ENCODE assay signal across 32 cellular contexts in genomic region chr6:43119456-43119855, GRCh38. TPM values are rescaled to one million over a fixed set of nuclear protein-coding genes. Genes with fewer than 3 reads are reported as not detected.
DNase-seq lines count a peak whose midpoint lies in the region; ATAC-seq, FAIRE-seq and TF ChIP-seq lines count a peak whose summit lies in the region.
"Had no signal": no experiment of that assay in that cellular context is flagged by ENCODE, and none has a peak within 500 bp of the region (broad histone marks: within the 10 kb centered on the region; RNA-seq: fewer than 3 reads in every experiment).

No MANE protein-coding gene starts in this region.

- peaks cover 59% of the 10 kb centered on the region for H3K4me1 Mint-ChIP-seq in glutamatergic neuron (ENCODE audit: low read depth, unreplicated experiment)
- H3K4me1 Mint-ChIP-seq: activated naive CD8-positive, alpha-beta T cell treated with anti-CD3 and anti-CD28 coated beads, Interleukin-2, amount 50 U/mL, for 24 hours had no signal

- WGBS in HepG2 (ENCODE audit: low lambda C conversion rate) = 96% methylated on average over 4 of the region's 4 CpGs
- WGBS in right lobe of liver (ENCODE audit: insufficient coverage, low coverage, low lambda C conversion rate, missing lambda C conversion rate) = 70% methylated on average over 2 of the region's 4 CpGs
- no CpG with 5 or more reads among the region's 4 CpGs for WGBS in trophoblast cell (ENCODE audit: extremely low coverage, insufficient coverage, insufficient read length)
- WGBS in sigmoid colon, 2 donors = 75 to 77% methylated on average over 4 of the region's 4 CpGs

- intact Hi-C loops in HepG2 (cut with micrococcal nuclease; ENCODE audit: unreplicated experiment) (no loop called here), right lobe of liver (cut with DNase I) (no loop called here), sigmoid colon (cut with DNase I) (no loop called here)

- no peaks in the 10 kb centered on the region for H4K20me1 ChIP-seq in HepG2 (ENCODE audit: insufficient read depth, low read length)

- peak overlapping the region; percentile 70 for H3K18ac ChIP-seq in trophoblast cell (ENCODE audit: low read length)

- H3K27ac ChIP-seq in HepG2 (ENCODE audit: extremely low read length, insufficient read depth, low read length) (no peak overlapping the region), right lobe of liver (no peak overlapping the region), trophoblast cell (ENCODE audit: low read depth, low read length) (peak overlapping the region; percentile 58), sigmoid colon (no peak overlapping the region)
- H3K27ac ChIP-seq: foreskin keratinocyte, heart right ventricle, lower lobe of right lung, parathyroid adenoma, right atrium auricular region, thyroid gland had no signal

- peak overlapping the region; percentile 41 for H3K14ac ChIP-seq in trophoblast cell (ENCODE audit: low read length)

- in situ Hi-C loops in HepG2 (cut with HindIII; ENCODE audit: extremely low pct_ligation_motif_present, low pct_unique_long_range_greater_than_20kb) (no loop called here), KBM-7 (cut with MboI; ENCODE audit: low pct_unique_long_range_greater_than_20kb, low sequenced_read_pairs) (no loop called here)

- no TSS peak for BruUV-seq in HepG2 (replicated peaks; lab: Mats Ljungman, UMichigan)

- H2BK120ac ChIP-seq in trophoblast cell (ENCODE audit: insufficient read depth, low read length, poor library complexity) = peak overlapping the region; percentile 29

- H3K36me3 Mint-ChIP-seq in glutamatergic neuron (ENCODE audit: unreplicated experiment) = no peaks in the 10 kb centered on the region
- H3K36me3 Mint-ChIP-seq: CD14-positive monocyte had no signal

- peak overlapping the region; percentile 91 for H3K27ac Mint-ChIP-seq in glutamatergic neuron (ENCODE audit: unreplicated experiment)
- H3K27ac Mint-ChIP-seq: activated naive CD8-positive, alpha-beta T cell treated with anti-CD3 and anti-CD28 coated beads, Interleukin-2, amount 50 U/mL, for 24 hours; activated T-cell treated with anti-CD3 and anti-CD28 coated beads, Interleukin-2, amount 50 U/mL, for 72 hours; CD14-positive monocyte; dendritic cell treated with granulocyte-macrophage colony-stimulating factor and Interleukin-4, amounts not matched to agents 40 ng/mL and 50 ng/mL, for 4 days had no signal

- no peak for DNase-seq in HepG2 (ENCODE audit: low spot score)
- no peak for DNase-seq in right lobe of liver
- DNase-seq in glutamatergic neuron = no peak
- no peak for DNase-seq in trophoblast cell
- no peak for DNase-seq in GM10248 (ENCODE audit: extremely low spot score)
- no peak for DNase-seq in KBM-7
- no peak for DNase-seq in sigmoid colon
- DNase-seq: activated CD4-positive, alpha-beta T cell treated with anti-CD3 and anti-CD28 coated beads, Interleukin-2, amount 50 U/mL, for 4 hours; activated naive CD4-positive, alpha-beta T cell; activated naive CD8-positive, alpha-beta T cell treated with anti-CD3 and anti-CD28 coated beads, Interleukin-2, amount 50 U/mL, for 24 hours; activated T-cell treated with anti-CD3 and anti-CD28 coated beads, Interleukin-2, amount 50 U/mL, for 72 hours; Calu3; central memory CD4-positive, alpha-beta T cell; DMS79; foreskin keratinocyte; GDM1; heart right ventricle; lower lobe of right lung; NCI-H1092; NCI-H1930; NCI-H526; stimulated activated CD8-positive, alpha-beta memory T cell treated with anti-CD3 and anti-CD28 coated beads, Interleukin-4, amount 100 ng/mL, for 48 hours; T-helper 2 cell; thyroid gland had no signal

- H3K4me1 ChIP-seq in HepG2 (ENCODE audit: insufficient read depth, low read length) (peaks cover 33% of the 10 kb centered on the region), right lobe of liver (no peaks in the 10 kb centered on the region), trophoblast cell (ENCODE audit: control insufficient read depth in 1 of 2, insufficient read depth in 2 of 2, low read length in 2 of 2) (peaks cover 56 to 63% of the 10 kb centered on the region in 2 experiments), sigmoid colon (peaks cover 0 to 12% (median 6%) of the 10 kb centered on the region in 4 donors)
- H3K4me1 ChIP-seq: parathyroid adenoma, thyroid gland had no signal

- no peaks in the 10 kb centered on the region for H3K9me3 ChIP-seq in HepG2 (ENCODE audit: low read length)
- no peaks in the 10 kb centered on the region for H3K9me3 ChIP-seq in right lobe of liver
- no peaks in the 10 kb centered on the region for H3K9me3 ChIP-seq in trophoblast cell (ENCODE audit: insufficient read depth, low read depth, low read length)
- no peaks in the 10 kb centered on the region for H3K9me3 ChIP-seq in sigmoid colon
- H3K9me3 ChIP-seq: heart right ventricle, lower lobe of right lung, right atrium auricular region, thyroid gland had no signal

- peaks cover 65% of the 10 kb centered on the region for H3K79me1 ChIP-seq in trophoblast cell (ENCODE audit: low read length)

- peaks cover 40% of the 10 kb centered on the region for H3K79me2 ChIP-seq in HepG2 (ENCODE audit: insufficient read depth, low read length)
- peaks cover 42% of the 10 kb centered on the region for H3K79me2 ChIP-seq in trophoblast cell (ENCODE audit: control insufficient read depth, insufficient read depth, low read length, poor library complexity)

- no peaks in the 10 kb centered on the region for H3K36me3 ChIP-seq in HepG2 (replicated peaks in 1 of 2; ENCODE audit: control insufficient read depth in 1 of 2, insufficient read depth in 2 of 2, low read length in 2 of 2)
- H3K36me3 ChIP-seq in right lobe of liver = no peaks in the 10 kb centered on the region
- peaks cover 0 to 3% of the 10 kb centered on the region in 2 experiments for H3K36me3 ChIP-seq in trophoblast cell (ENCODE audit: control insufficient read depth in 1 of 2, insufficient read depth in 2 of 2, low read length in 2 of 2)
- H3K36me3 ChIP-seq in sigmoid colon = no peaks in the 10 kb centered on the region
- H3K36me3 ChIP-seq: heart right ventricle, lower lobe of right lung, right atrium auricular region, thyroid gland had no signal

- peak overlapping the region; percentile 13 for H2AK5ac ChIP-seq in trophoblast cell (ENCODE audit: low read length)

- no peak overlapping the region for H3K4me3 ChIP-seq in HepG2 (replicated peaks in 1 of 3; ENCODE audit: insufficient read depth in 1 of 3, low read depth in 2 of 3, low read length in 3 of 3)
- no peak overlapping the region for H3K4me3 ChIP-seq in right lobe of liver
- H3K4me3 ChIP-seq in trophoblast cell (ENCODE audit: low read depth, low read length) = no peak overlapping the region
- no peak overlapping the region for H3K4me3 ChIP-seq in sigmoid colon
- H3K4me3 ChIP-seq: heart right ventricle, lower lobe of right lung, right atrium auricular region, thyroid gland had no signal

- peak overlapping the region; percentile 54 for H4K8ac ChIP-seq in trophoblast cell (ENCODE audit: low read depth, low read length)

- ATAC-seq in HepG2 (no peak), right lobe of liver (no peak), GM19463 (IDR thresholded peaks at IDR 0.05; ENCODE audit: unreplicated experiment) (no peak)
- ATAC-seq: activated CD4-positive, CD25-positive, alpha-beta regulatory T cell treated with anti-CD3 and anti-CD28 coated beads, Interleukin-2, amount 50 U/mL, for 24 hours; activated naive CD8-positive, alpha-beta T cell treated with anti-CD3 and anti-CD28 coated beads, Interleukin-2, amount 50 U/mL, for 24 hours; activated T-cell treated with anti-CD3 and anti-CD28 coated beads, Interleukin-2, amount 50 U/mL, for 72 hours; esophagus mucosa; foreskin keratinocyte; heart right ventricle; lower lobe of right lung; Right ventricle myocardium inferior had no signal

- TF ChIP-seq POLR2A in HepG2 (IDR thresholded peaks at IDR 0.05; ENCODE audit: insufficient read depth in 1 of 2, low read depth in 2 of 2, low read length in 2 of 2) (no peak), right lobe of liver (IDR thresholded peaks at IDR 0.05) (no peak), sigmoid colon (IDR thresholded peaks at IDR 0.05) (no peak)

- TF ChIP-seq EP300 in HepG2 (IDR thresholded peaks at IDR 0.05; ENCODE audit: low read depth in 2 of 2, low read length in 2 of 2) (no peak), HepG2 (CRISPR knock-in tag; IDR thresholded peaks at IDR 0.05; ENCODE audit: borderline replicate concordance) (no peak), sigmoid colon (IDR thresholded peaks at IDR 0.05) (no peak)

- CTCF ChIA-PET in HepG2 (lab: Yijun Ruan, JAX; ENCODE audit: low intra/inter-chr PET ratio, low total read pairs) (no interaction called here), GM10248 (lab: Yijun Ruan, JAX) (interaction anchor here (1.1 to 1.4 kb wide), 2 partner anchors 23 to 24 kb away, joined by 3 to 4 read pairs; no protein-coding TSS in a partner anchor)

- peak overlapping the region; percentile 46 for H3K4me3 Mint-ChIP-seq in glutamatergic neuron (ENCODE audit: unreplicated experiment)
- H3K4me3 Mint-ChIP-seq: activated naive CD8-positive, alpha-beta T cell treated with anti-CD3 and anti-CD28 coated beads, Interleukin-2, amount 50 U/mL, for 24 hours; activated T-cell treated with anti-CD3 and anti-CD28 coated beads, Interleukin-2, amount 50 U/mL, for 72 hours; CD14-positive monocyte; dendritic cell treated with granulocyte-macrophage colony-stimulating factor and Interleukin-4, amounts not matched to agents 40 ng/mL and 50 ng/mL, for 4 days had no signal

- no peak for TF ChIP-seq RAD21 in HepG2 (CRISPR knock-in tag; IDR thresholded peaks at IDR 0.05)

- peak overlapping the region; percentile 34 for H2BK5ac ChIP-seq in trophoblast cell (ENCODE audit: low read depth, low read length, poor library complexity)

- H3K9ac ChIP-seq in HepG2 (ENCODE audit: insufficient read depth, low read depth, low read length) = no peak overlapping the region
- H3K9ac ChIP-seq in trophoblast cell (ENCODE audit: low read length) = no peak overlapping the region
- H3K9ac ChIP-seq: parathyroid adenoma had no signal

- H3K4ac ChIP-seq in trophoblast cell (ENCODE audit: low read depth, low read length) = peak overlapping the region; percentile 76

- no peak overlapping the region for H3K23ac ChIP-seq in trophoblast cell (ENCODE audit: low read length)

- FAIRE-seq in HepG2 (lab: Jason Lieb, UNC) = no peak

- H2BK12ac ChIP-seq in trophoblast cell (ENCODE audit: low read length) = peak overlapping the region; percentile 58

- H3K27me3 ChIP-seq in HepG2 (ENCODE audit: control insufficient read depth in 1 of 2, insufficient read depth in 2 of 2, low read length in 2 of 2) (no peaks in the 10 kb centered on the region), right lobe of liver (no peaks in the 10 kb centered on the region), trophoblast cell (ENCODE audit: insufficient read depth, low read length) (no peaks in the 10 kb centered on the region), sigmoid colon (peaks cover 0 to 17% (median 0%) of the 10 kb centered on the region in 3 donors)
- H3K27me3 ChIP-seq: foreskin keratinocyte, heart right ventricle, right atrium auricular region, thyroid gland had no signal

- peak overlapping the region; percentile 64 for H4K91ac ChIP-seq in trophoblast cell (ENCODE audit: low read depth, low read length)

- TF ChIP-seq CTCF in HepG2 (CRISPR knock-in tag; IDR thresholded peaks at IDR 0.05) = no peak
- no peak for TF ChIP-seq CTCF in right lobe of liver (IDR thresholded peaks at IDR 0.05)
- TF ChIP-seq CTCF in glutamatergic neuron (IDR thresholded peaks at IDR 0.05; ENCODE audit: partially characterized antibody, unreplicated experiment) = no peak
- no peak for TF ChIP-seq CTCF in GM10248 (IDR thresholded peaks at IDR 0.05; ENCODE audit: control extremely low read depth, extremely low read depth, low read depth, missing control alignments)
- no peak for TF ChIP-seq CTCF in sigmoid colon (IDR thresholded peaks at IDR 0.05)

- H3K9me3 Mint-ChIP-seq in glutamatergic neuron (ENCODE audit: unreplicated experiment) = peaks cover 27% of the 10 kb centered on the region
- H3K9me3 Mint-ChIP-seq: activated naive CD8-positive, alpha-beta T cell treated with anti-CD3 and anti-CD28 coated beads, Interleukin-2, amount 50 U/mL, for 24 hours; activated T-cell treated with anti-CD3 and anti-CD28 coated beads, Interleukin-2, amount 50 U/mL, for 72 hours; CD14-positive monocyte; dendritic cell treated with granulocyte-macrophage colony-stimulating factor and Interleukin-4, amounts not matched to agents 40 ng/mL and 50 ng/mL, for 4 days had no signal

- H4K12ac ChIP-seq in trophoblast cell (ENCODE audit: low read depth, low read length) = no peak overlapping the region

- no peak overlapping the region for H3K4me2 ChIP-seq in HepG2 (ENCODE audit: low read depth, low read length)
- H3K4me2 ChIP-seq in trophoblast cell (ENCODE audit: low read length) = no peak overlapping the region

- POLR2A ChIA-PET in HepG2 (lab: Yijun Ruan, JAX) = interaction anchor here (0.8 to 1.5 kb wide), 2 partner anchors 42 to 59 kb away, joined by 3 to 4 read pairs; no protein-coding TSS in a partner anchor
- POLR2A ChIA-PET in GM10248 (lab: Yijun Ruan, JAX) = no interaction called here

- peaks cover 19% of the 10 kb centered on the region for H3K27me3 Mint-ChIP-seq in glutamatergic neuron (ENCODE audit: unreplicated experiment)
- H3K27me3 Mint-ChIP-seq: activated naive CD8-positive, alpha-beta T cell treated with anti-CD3 and anti-CD28 coated beads, Interleukin-2, amount 50 U/mL, for 24 hours; dendritic cell treated with granulocyte-macrophage colony-stimulating factor and Interleukin-4, amounts not matched to agents 40 ng/mL and 50 ng/mL, for 4 days had no signal

- no peak overlapping the region for H2AFZ ChIP-seq in HepG2 (ENCODE audit: low read length)
- H2AFZ ChIP-seq in trophoblast cell (ENCODE audit: insufficient read depth, low read length, poor library complexity) = no peak overlapping the region
- H2AFZ ChIP-seq: parathyroid adenoma had no signal

RNA-seq across cellular contexts. Expression of gene PTK7, which starts 43.3 kb away (rescaled TPM):
- total RNA-seq in HepG2 (2016; rRNA removed; fragmentation: Illumina TruSeq; extraction: Trizol) (48.5 and 99.8 TPM in 2 replicates), right lobe of liver (1 to 10 TPM in 3 of 6 experiments, under 1 TPM in 3; 0.55 to 1.8 (median 0.99) TPM), glutamatergic neuron (ENCODE audit: unreplicated experiment) (166 TPM), sigmoid colon (1 to 10 TPM; 4.8 to 9.7 (median 7.7) TPM)
- 16.1 and 17.5 TPM in 2 replicates for total RNA-seq in HepG2 (2016; cell fraction: cytosol; rRNA removed; fragmentation: Illumina TruSeq; extraction: Trizol; ENCODE audit: low read depth)
- total RNA-seq in HepG2 (2016; cell fraction: insoluble cytoplasmic fraction; rRNA removed; fragmentation: Illumina TruSeq; extraction: Trizol) = 42.2 and 99.6 TPM in 2 replicates
- total RNA-seq in HepG2 (2016; cell fraction: membrane; rRNA removed; fragmentation: Illumina TruSeq; extraction: Trizol) = 29.0 and 31.7 TPM in 2 replicates
- total RNA-seq in HepG2 (2016; cell fraction: nucleus; rRNA removed; fragmentation: Illumina TruSeq; extraction: Trizol) = 111 and 135 TPM in 2 replicates
- polyA plus RNA-seq in HepG2 (2011; rRNA removed) (98.5 and 116 TPM in 2 replicates), sigmoid colon (10 to 100 TPM in 1 of 3 donors, 1 to 10 TPM in 2; 1.2 to 15.6 (median 1.8) TPM)
- 75.5 and 97.3 TPM in 2 replicates for polyA plus RNA-seq in HepG2 (2011; cell fraction: cytosol; rRNA removed)
- 240 and 289 TPM in 2 replicates for polyA plus RNA-seq in HepG2 (2011; cell fraction: nucleus; rRNA removed)
- polyA plus RNA-seq in HepG2 (2012) = 93.9 and 95.7 TPM in 2 replicates
- polyA plus RNA-seq in HepG2 (2016; cell fraction: cytosol; fragmentation: Illumina TruSeq; extraction: Trizol; ENCODE audit: low read depth) = 6.8 and 7.3 TPM in 2 replicates
- 34.4 and 38.1 TPM in 2 replicates for polyA plus RNA-seq in HepG2 (2016; cell fraction: insoluble cytoplasmic fraction; fragmentation: Illumina TruSeq; extraction: Trizol; ENCODE audit: low read depth)
- polyA plus RNA-seq in HepG2 (2016; cell fraction: membrane; fragmentation: Illumina TruSeq; extraction: Trizol; ENCODE audit: low read depth) = 12.8 and 15.4 TPM in 2 replicates
- polyA plus RNA-seq in HepG2 (2016; cell fraction: nucleus; fragmentation: Illumina TruSeq; extraction: Trizol; ENCODE audit: insufficient read depth, low read depth) = 220 and 224 TPM in 2 replicates
- 0.19 and 231 TPM in 2 replicates for polyA minus RNA-seq in HepG2 (2011; rRNA and poly(A)+ RNA removed; ENCODE audit: low replicate concordance)
- polyA minus RNA-seq in HepG2 (2011; cell fraction: cytosol; rRNA and poly(A)+ RNA removed) = 83.9 and 88.1 TPM in 2 replicates
- polyA minus RNA-seq in HepG2 (2011; cell fraction: nucleus; rRNA and poly(A)+ RNA removed) = 66.0 and 71.1 TPM in 2 replicates
- polyA plus RNA-seq in trophoblast cell (2013) = 188 and 193 TPM in 2 replicates
- polyA plus RNA-seq: CD14-positive monocyte had no signal

RNA-seq across cellular contexts. Expression of gene SRF, which starts 51.6 kb away (rescaled TPM):
- total RNA-seq in HepG2 (2016; rRNA removed; fragmentation: Illumina TruSeq; extraction: Trizol) (21.0 and 25.5 TPM in 2 replicates), right lobe of liver (10 to 100 TPM in 4 of 6 experiments, 1 to 10 TPM in 2; 4.9 to 17.0 (median 11.3) TPM), glutamatergic neuron (ENCODE audit: unreplicated experiment) (20.7 TPM), sigmoid colon (10 to 100 TPM; 64.2 to 96.9 (median 89.1) TPM)
- total RNA-seq in HepG2 (2016; cell fraction: cytosol; rRNA removed; fragmentation: Illumina TruSeq; extraction: Trizol; ENCODE audit: low read depth) = 4.5 and 4.8 TPM in 2 replicates
- 19.0 and 26.0 TPM in 2 replicates for total RNA-seq in HepG2 (2016; cell fraction: insoluble cytoplasmic fraction; rRNA removed; fragmentation: Illumina TruSeq; extraction: Trizol)
- 20.6 and 21.0 TPM in 2 replicates for total RNA-seq in HepG2 (2016; cell fraction: membrane; rRNA removed; fragmentation: Illumina TruSeq; extraction: Trizol)
- 15.5 and 17.7 TPM in 2 replicates for total RNA-seq in HepG2 (2016; cell fraction: nucleus; rRNA removed; fragmentation: Illumina TruSeq; extraction: Trizol)
- polyA plus RNA-seq in HepG2 (2011; rRNA removed) (44.1 and 45.7 TPM in 2 replicates), sigmoid colon (10 to 100 TPM; 12.6 to 31.2 (median 13.9) TPM)
- polyA plus RNA-seq in HepG2 (2011; cell fraction: cytosol; rRNA removed) = 30.8 and 42.8 TPM in 2 replicates
- polyA plus RNA-seq in HepG2 (2011; cell fraction: nucleus; rRNA removed) = 50.7 and 72.8 TPM in 2 replicates
- 18.6 and 23.1 TPM in 2 replicates for polyA plus RNA-seq in HepG2 (2012)
- polyA plus RNA-seq in HepG2 (2016; cell fraction: cytosol; fragmentation: Illumina TruSeq; extraction: Trizol; ENCODE audit: low read depth) = 5.2 and 5.4 TPM in 2 replicates
- 26.4 and 31.7 TPM in 2 replicates for polyA plus RNA-seq in HepG2 (2016; cell fraction: insoluble cytoplasmic fraction; fragmentation: Illumina TruSeq; extraction: Trizol; ENCODE audit: low read depth)
- 19.0 and 19.4 TPM in 2 replicates for polyA plus RNA-seq in HepG2 (2016; cell fraction: membrane; fragmentation: Illumina TruSeq; extraction: Trizol; ENCODE audit: low read depth)
- polyA plus RNA-seq in HepG2 (2016; cell fraction: nucleus; fragmentation: Illumina TruSeq; extraction: Trizol; ENCODE audit: insufficient read depth, low read depth) = 33.8 and 35.3 TPM in 2 replicates
- 59.4 and 75.9 TPM in 2 replicates for polyA minus RNA-seq in HepG2 (2011; rRNA and poly(A)+ RNA removed; ENCODE audit: low replicate concordance)
- polyA minus RNA-seq in HepG2 (2011; cell fraction: cytosol; rRNA and poly(A)+ RNA removed) = 19.9 and 20.3 TPM in 2 replicates
- polyA minus RNA-seq in HepG2 (2011; cell fraction: nucleus; rRNA and poly(A)+ RNA removed) = 20.2 and 21.3 TPM in 2 replicates
- polyA plus RNA-seq in trophoblast cell (2013) = 34.6 and 36.3 TPM in 2 replicates
